In the genomic region with DNA sequence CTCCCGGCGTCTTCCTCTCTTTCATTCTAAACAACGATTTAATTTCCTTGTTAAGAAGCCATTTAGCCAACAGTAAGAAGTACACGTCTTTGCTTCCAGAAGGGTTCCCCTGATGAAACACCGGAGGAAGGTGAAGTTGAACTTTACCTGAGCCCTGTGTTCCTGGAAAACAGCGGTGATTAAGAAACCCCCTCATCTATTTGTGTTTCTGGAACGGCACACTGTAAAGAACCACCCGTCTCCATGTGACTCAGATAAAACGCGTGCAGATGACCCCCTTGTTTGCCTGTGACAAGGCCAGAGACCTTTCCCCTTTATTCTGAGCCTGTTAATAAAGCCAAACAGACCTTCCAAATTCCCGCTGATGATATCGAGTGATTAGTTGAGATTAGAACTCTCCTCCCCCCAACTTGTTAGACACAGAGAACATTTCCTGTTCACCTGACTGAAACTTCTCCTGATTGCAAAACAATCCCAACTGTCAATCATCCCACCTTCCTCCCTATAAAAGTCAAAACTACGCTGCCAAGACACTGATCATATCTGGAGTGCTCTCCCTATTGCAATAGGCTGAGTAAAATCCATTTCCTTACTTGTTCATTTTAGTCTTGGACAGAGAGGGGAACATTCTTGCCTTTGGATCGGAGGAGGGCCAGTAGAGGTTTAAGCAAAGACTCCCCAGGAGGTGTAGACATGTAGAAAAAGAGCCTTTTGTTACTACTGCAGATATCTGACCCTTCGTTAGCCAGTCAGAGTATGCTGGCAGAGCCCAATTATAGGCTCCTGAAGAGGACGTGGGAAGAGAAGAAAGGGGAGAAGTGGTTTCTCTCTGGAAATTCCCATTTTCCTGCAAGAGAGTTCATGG, we compare ENCODE assay signal across 8 cellular contexts. TPM values are rescaled to one million over a fixed set of nuclear protein-coding genes. Genes with fewer than 3 reads are reported as not detected.
DNase-seq lines count a peak whose midpoint lies in the region; ATAC-seq, FAIRE-seq and TF ChIP-seq lines count a peak whose summit lies in the region.

No MANE protein-coding gene starts in this region.

- no peak for TF ChIP-seq POLR2A in gastroesophageal sphincter (IDR thresholded peaks at IDR 0.05)

- peak; percentile 7 for ATAC-seq in GM19351 (IDR thresholded peaks at IDR 0.05; ENCODE audit: unreplicated experiment)
- ATAC-seq in activated B cell treated with CpG ODN at 0.5 μM for 24 hours (ENCODE audit: low read depth) = peak; percentile 3
- ATAC-seq in gastroesophageal sphincter = peak; percentile 6

- peaks cover 31% of the 10 kb centered on the region for H3K36me3 Mint-ChIP-seq in activated B cell treated with CpG ODN at 0.5 μM for 24 hours (ENCODE audit: low read depth)

- peak overlapping the region; percentile 96 for H3K27ac ChIP-seq in BLaER1
- H3K27ac ChIP-seq in gastroesophageal sphincter = peak overlapping the region; percentile 73 to 99 (median 96)

- peaks cover 29% of the 10 kb centered on the region for H3K4me1 Mint-ChIP-seq in activated B cell treated with CpG ODN at 0.5 μM for 24 hours

- no peaks in the 10 kb centered on the region for H3K27me3 Mint-ChIP-seq in activated B cell treated with CpG ODN at 0.5 μM for 24 hours

- peak overlapping the region; percentile 89 for H3K4me2 ChIP-seq in BLaER1

- TF ChIP-seq CTCF in activated B cell treated with CpG ODN at 0.5 μM for 24 hours (IDR thresholded peaks at IDR 0.05) (no peak), gastroesophageal sphincter (IDR thresholded peaks at IDR 0.05) (peak in 1 of 4 experiments; percentile 55), retinal pigment epithelial cell (conservative IDR thresholded peaks at IDR 0.05; ENCODE audit: low read depth, low read length) (no peak)

- peak overlapping the region; percentile 98 for H3K27ac Mint-ChIP-seq in activated B cell treated with CpG ODN at 0.5 μM for 24 hours

- no peak for FAIRE-seq in HTR-8/SVneo (lab: Jason Lieb, UNC)

- peak overlapping the region; percentile 95 for H3K4me3 Mint-ChIP-seq in activated B cell treated with CpG ODN at 0.5 μM for 24 hours

- peaks cover 23% of the 10 kb centered on the region; the same call in 1 of the 2 replicates for H4K20me1 ChIP-seq in BLaER1

- DNase-seq in HTR-8/SVneo (ENCODE audit: insufficient read length, low spot score) (peak; percentile 31), activated B cell treated with CpG ODN at 0.5 μM for 24 hours (no peak), retinal pigment epithelial cell (ENCODE audit: low read depth) (no peak), T-helper 9 cell (no peak), NK-92 (lab: John Stamatoyannopoulos, UW; ENCODE audit: unreplicated experiment) (no peak)

- H3K36me3 ChIP-seq in BLaER1 (peaks cover 24% of the 10 kb centered on the region), gastroesophageal sphincter (peaks cover 0 to 12% of the 10 kb centered on the region in 2 donors)

- H3K27me3 ChIP-seq in BLaER1 (no peaks in the 10 kb centered on the region), gastroesophageal sphincter (no peaks in the 10 kb centered on the region)

- intact Hi-C loops in activated B cell treated with CpG ODN at 0.5 μM for 24 hours (cut with micrococcal nuclease) = loop anchor here (1.0 to 10.0 kb wide), 9 partner anchors 51 to 564 kb away; a partner anchor contains a TSS

- H3K4me1 ChIP-seq in BLaER1 = peaks cover 36% of the 10 kb centered on the region
- H3K4me1 ChIP-seq in gastroesophageal sphincter = peaks cover 0 to 38% (median 6%) of the 10 kb centered on the region in 3 donors

- WGBS in gastroesophageal sphincter (ENCODE audit: low coverage in 1 of 2), 2 donors = 21 to 22% methylated on average over 14 to 16 of the region's 16 CpGs

- H3K9me3 Mint-ChIP-seq in activated B cell treated with CpG ODN at 0.5 μM for 24 hours = no peaks in the 10 kb centered on the region

- H3K9me3 ChIP-seq in BLaER1 (peaks cover 4% of the 10 kb centered on the region; the same call in 1 of the 2 replicates), gastroesophageal sphincter (peaks cover 0 to 5% (median 0%) of the 10 kb centered on the region in 3 donors)

- H3K4me3 ChIP-seq in BLaER1 (peak overlapping the region; percentile 97), gastroesophageal sphincter (peak overlapping the region; percentile 92 to 97), retinal pigment epithelial cell (ENCODE audit: low read length) (peak overlapping the region; percentile 88)

- CTCF ChIA-PET in activated B cell treated with CpG ODN at 0.5 μM for 24 hours (lab: Charles Lee) = interaction anchor here (1.2 to 1.7 kb wide), 3 partner anchors 48 to 123 kb away, joined by 3 to 8 read pairs (median 6); no protein-coding TSS in a partner anchor

- TF ChIP-seq EP300 in gastroesophageal sphincter (IDR thresholded peaks at IDR 0.05) = no peak

- peak overlapping the region; percentile 98 for H3K9ac ChIP-seq in BLaER1

- POLR2A ChIA-PET in activated B cell treated with CpG ODN at 0.5 μM for 24 hours (lab: Charles Lee) = interaction anchor here (0.6 to 2.3 kb wide), 20 partner anchors 9 to 564 kb away, joined by 3 to 26 read pairs (median 4); a partner anchor contains a TSS

RNA-seq across cellular contexts. Expression of a gene that starts 0.9 kb away (rescaled TPM):
- total RNA-seq in activated B cell treated with CpG ODN at 0.5 μM for 24 hours (45.6 and 49.3 TPM in 2 replicates), gastroesophageal sphincter (10 to 100 TPM; 36.9 to 43.9 (median 39.6) TPM)

RNA-seq across cellular contexts. Expression of a gene that starts 8.3 kb away (rescaled TPM):
- total RNA-seq in activated B cell treated with CpG ODN at 0.5 μM for 24 hours = 3.0 and 3.4 TPM in 2 replicates
- total RNA-seq in gastroesophageal sphincter = under 1 TPM in 3 of 4 donors, not detected in 1; 0.27 to 0.77 (median 0.54) TPM
